In the genomic region with DNA sequence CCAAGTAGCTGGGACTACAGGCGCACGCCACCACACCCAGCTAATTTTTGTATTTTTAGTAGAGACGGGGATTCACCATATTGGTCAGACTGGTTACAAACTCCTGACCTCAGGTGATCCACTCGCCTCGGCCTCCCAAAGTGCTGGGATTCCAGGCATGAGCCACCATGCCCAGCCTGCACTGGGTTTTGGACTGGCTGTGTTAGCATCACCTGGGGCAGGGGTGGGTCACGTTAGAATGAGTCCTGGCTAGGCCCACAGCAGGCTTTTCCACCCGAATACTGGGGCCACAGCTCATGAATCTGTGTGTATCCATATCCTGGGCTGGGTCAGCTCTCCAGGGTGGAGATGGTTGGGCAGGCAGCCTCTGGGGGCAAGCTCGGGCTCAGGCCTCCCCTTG, we compare ENCODE assay signal across 2 cellular contexts. TPM values are rescaled to one million over a fixed set of nuclear protein-coding genes. Genes with fewer than 3 reads are reported as not detected.
"Had no signal": no experiment of that assay in that cellular context is flagged by ENCODE, and none has a peak within 500 bp of the region (broad histone marks: within the 10 kb centered on the region; RNA-seq: fewer than 3 reads in every experiment).

No MANE protein-coding gene starts in this region.

RNA-seq across cellular contexts. Expression of a gene that starts 0.8 kb away (rescaled TPM):
- total RNA-seq: activated CD4-positive, alpha-beta T cell treated with anti-CD3 and anti-CD28 coated beads for 36 hours; activated naive CD4-positive, alpha-beta T cell treated with anti-CD3 and anti-CD28 coated beads for 36 hours had no signal
